ENCODE assay signal across 5 cellular contexts in genomic region chr12:82529954-82530353, GRCh38.
"Had no signal": no experiment of that assay in that cellular context is flagged by ENCODE, and none has a peak within 500 bp of the region (broad histone marks: within the 10 kb centered on the region; RNA-seq: fewer than 3 reads in every experiment).

No MANE protein-coding gene starts in this region.

- ATAC-seq: HepG2, K562 had no signal

- DNase-seq: IMR-90, KBM-7 had no signal

- H3K27ac ChIP-seq: HL-60 had no signal

- H3K4me3 ChIP-seq: K562 had no signal
